In genomic region chr5:178469011-178469974, GRCh38 we compare ENCODE assay signal across 24 cellular contexts.
DNase-seq lines count a peak whose midpoint lies in the region; ATAC-seq and TF ChIP-seq lines count a peak whose summit lies in the region.
"Had no signal": no experiment of that assay in that cellular context is flagged by ENCODE, and none has a peak within 500 bp of the region (broad histone marks: within the 10 kb centered on the region; RNA-seq: fewer than 3 reads in every experiment).

No MANE protein-coding gene starts in this region.

- H3K9me3 ChIP-seq in IMR-90 (ENCODE audit: control insufficient read depth, insufficient read depth, low read length), result no peaks in the 10 kb centered on the region
- H3K9me3 ChIP-seq: lower lobe of right lung, sigmoid colon, stomach had no signal

- CTCF ChIA-PET in IMR-90 (lab: Yijun Ruan, JAX), result no interaction called here
- CTCF ChIA-PET in activated CD8-positive, alpha-beta memory T cell treated with anti-CD3 and anti-CD28 coated beads, Interleukin-2, amount 10 ng/mL, durations not matched to agents 7 days and 5 days (lab: Charles Lee), result no interaction called here

- H3K18ac ChIP-seq in IMR-90 (ENCODE audit: low read depth, low read length), result no peak overlapping the region
- H3K18ac ChIP-seq in mesendoderm (ENCODE audit: low read length), result no peak overlapping the region

- dilution Hi-C loops in IMR-90 (cut with HindIII; ENCODE audit: low sequenced_read_pairs, unreplicated experiment), result no loop called here

- TF ChIP-seq RAD21 in IMR-90 (IDR thresholded peaks at IDR 0.05; ENCODE audit: low read length), result no peak

- no peak overlapping the region for H2BK20ac ChIP-seq in IMR-90 (ENCODE audit: low read depth, low read length)

- H2BK120ac ChIP-seq in IMR-90 (ENCODE audit: low read depth, low read length), result no peak overlapping the region
- H2BK120ac ChIP-seq in mesendoderm (ENCODE audit: low read depth, low read length), result no peak overlapping the region

- peaks cover 4% of the 10 kb centered on the region for H3K4me1 Mint-ChIP-seq in activated CD8-positive, alpha-beta memory T cell treated with anti-CD3 and anti-CD28 coated beads, Interleukin-2, amount 10 ng/mL, durations not matched to agents 7 days and 5 days
- H3K4me1 Mint-ChIP-seq: natural killer cell had no signal

- peak overlapping the region; percentile 28; the same call in 1 of the 2 replicates for H2AK5ac ChIP-seq in IMR-90 (ENCODE audit: low read depth, low read length)
- no peak overlapping the region for H2AK5ac ChIP-seq in mesendoderm (ENCODE audit: low read length)

- in situ Hi-C loops in IMR-90 (cut with MboI; ENCODE audit: low sequenced_read_pairs), result no loop called here

- no peak for TF ChIP-seq CTCF in IMR-90 (conservative IDR thresholded peaks at IDR 0.05; ENCODE audit: low read depth, low read length)

- no peaks in the 10 kb centered on the region; the same call in 1 of the 2 replicates for H4K20me1 ChIP-seq in IMR-90 (ENCODE audit: insufficient read depth, low read length)

- no peak overlapping the region for H3K4me3 ChIP-seq in IMR-90 (ENCODE audit: insufficient read depth, low read depth, low read length)
- H3K4me3 ChIP-seq in mesendoderm (ENCODE audit: low read length), result no peak overlapping the region
- H3K4me3 ChIP-seq: lower lobe of right lung, sigmoid colon, SJSA1, stomach had no signal

- H3K27me3 ChIP-seq in IMR-90 (ENCODE audit: control insufficient read depth, insufficient read depth, low read length) (no peaks in the 10 kb centered on the region), mesendoderm (ENCODE audit: insufficient read depth, low read length, poor library complexity) (no peaks in the 10 kb centered on the region)
- H3K27me3 ChIP-seq: sigmoid colon, SJSA1, stomach had no signal

- BruUV-seq in IMR-90 (replicated peaks; lab: Mats Ljungman, UMichigan), result no TSS peak

- no peak for ATAC-seq in IMR-90 (ENCODE audit: low read depth)
- ATAC-seq in activated CD8-positive, alpha-beta memory T cell treated with anti-CD3 and anti-CD28 coated beads, Interleukin-2, amount 10 ng/mL, durations not matched to agents 7 days and 5 days, result no peak
- no peak for ATAC-seq in sciatic nerve
- ATAC-seq: HCT116, natural killer cell had no signal

- no peak overlapping the region for H2BK5ac ChIP-seq in IMR-90 (ENCODE audit: low read depth, low read length, poor library complexity, severe bottlenecking)
- H2BK5ac ChIP-seq in mesendoderm (ENCODE audit: low read length), result peak overlapping the region; percentile 40

- no peaks in the 10 kb centered on the region for H3K79me1 ChIP-seq in IMR-90 (ENCODE audit: low read depth in 1 of 2, low read length in 2 of 2)
- H3K79me1 ChIP-seq in mesendoderm (ENCODE audit: low read length), result no peaks in the 10 kb centered on the region

- WGBS in IMR-90 (ENCODE audit: extremely low coverage in 2 of 2, insufficient read length in 1 of 2), 2 experiments, result 82% methylated on average over 7 of the region's 28 CpGs; no CpG with 5 or more reads in 1 of the 2 experiments
- WGBS in mesendoderm (ENCODE audit: extremely low coverage, insufficient coverage, low lambda C conversion rate), result no CpG with 5 or more reads among the region's 28 CpGs

- H4K5ac ChIP-seq in IMR-90 (ENCODE audit: low read depth, low read length) (no peak overlapping the region), mesendoderm (ENCODE audit: low read length) (no peak overlapping the region)

- peak overlapping the region; percentile 21 for H2AFZ ChIP-seq in IMR-90 (replicated peaks; ENCODE audit: low read length, poor library complexity)

- H3K56ac ChIP-seq in IMR-90 (ENCODE audit: extremely low read depth, insufficient read depth, low read length), result no peak overlapping the region
- no peak overlapping the region for H3K56ac ChIP-seq in mesendoderm (ENCODE audit: low read length)

- no peak for DNase-seq in IMR-90
- DNase-seq in activated CD8-positive, alpha-beta memory T cell treated with anti-CD3 and anti-CD28 coated beads, Interleukin-2, amount 10 ng/mL, durations not matched to agents 7 days and 5 days, result peak; percentile 35
- no peak for DNase-seq in mesendoderm
- peak; percentile 51 for DNase-seq in sciatic nerve (ENCODE audit: low spot score)
- DNase-seq in SKM-1 (lab: John Stamatoyannopoulos, UW; ENCODE audit: unreplicated experiment), result no peak
- no peak for DNase-seq in islet precursor cell
- DNase-seq in kidney tubule cell (ENCODE audit: low spot score), result no peak
- DNase-seq: activated naive CD4-positive, alpha-beta T cell treated with anti-CD3 and anti-CD28 coated beads for 36 hours; C1 segment of cervical spinal cord; COR-L47; DMS79; foreskin melanocyte; lower lobe of right lung; natural killer cell; NCI-H1436 treated with DMSO at 0.1 percent for 48 hours; NCI-H345; NCI-H774; sigmoid colon; stimulated activated CD4-positive, alpha-beta T cell treated with anti-CD3 and anti-CD28 coated beads, Interleukin-12 subunit alpha, Interleukin-12 subunit beta, amount 100 ng/mL, for 4 hours; stimulated activated CD4-positive, alpha-beta T cell treated with anti-CD3 and anti-CD28 coated beads, Interleukin-2, amount 100 ng/mL, for 48 hours; stomach; T-helper 1 cell had no signal

- no peaks in the 10 kb centered on the region for H3K36me3 Mint-ChIP-seq in activated CD8-positive, alpha-beta memory T cell treated with anti-CD3 and anti-CD28 coated beads, Interleukin-2, amount 10 ng/mL, durations not matched to agents 7 days and 5 days
- H3K36me3 Mint-ChIP-seq: natural killer cell had no signal

- H3K9me1 ChIP-seq in IMR-90 (ENCODE audit: insufficient read depth, low read length), result 0 out of 2 replicates have a peak, but pooled peaks cover 3% of the 10 kb centered on the region

- peaks cover 3% of the 10 kb centered on the region; the same call in 1 of the 2 replicates for H3K4me1 ChIP-seq in IMR-90 (ENCODE audit: control insufficient read depth, insufficient read depth, low read length)
- peaks cover 12% of the 10 kb centered on the region for H3K4me1 ChIP-seq in mesendoderm (ENCODE audit: control insufficient read depth, low read depth, low read length)
- H3K4me1 ChIP-seq: SJSA1 had no signal

- H3K27ac ChIP-seq in IMR-90 (ENCODE audit: insufficient read depth, low read length) (no peak overlapping the region), mesendoderm (ENCODE audit: low read depth, low read length) (no peak overlapping the region)
- H3K27ac ChIP-seq: sigmoid colon, SJSA1 had no signal

- intact Hi-C loops in IMR-90 (cut with micrococcal nuclease) (no loop called here), sciatic nerve (cut with DNase I) (no loop called here)

- H3K4ac ChIP-seq in IMR-90 (ENCODE audit: low read depth, low read length) (no peak overlapping the region), mesendoderm (ENCODE audit: low read depth, low read length) (no peak overlapping the region)

- H4K8ac ChIP-seq in IMR-90 (ENCODE audit: low read depth in 2 of 2, low read length in 2 of 2), result no peak overlapping the region
- no peak overlapping the region for H4K8ac ChIP-seq in mesendoderm (ENCODE audit: low read depth, low read length)

- H3K4me2 ChIP-seq in IMR-90 (ENCODE audit: low read depth, low read length) (no peak overlapping the region), mesendoderm (ENCODE audit: low read length) (no peak overlapping the region)

- H3K27ac Mint-ChIP-seq in activated CD8-positive, alpha-beta memory T cell treated with anti-CD3 and anti-CD28 coated beads, Interleukin-2, amount 10 ng/mL, durations not matched to agents 7 days and 5 days, result no peak overlapping the region
- H3K27ac Mint-ChIP-seq: activated naive CD4-positive, alpha-beta T cell treated with anti-CD3 and anti-CD28 coated beads for 36 hours; natural killer cell had no signal

- H2AK9ac ChIP-seq in IMR-90 (replicated peaks; ENCODE audit: low read depth, low read length, poor library complexity), result no peak overlapping the region

- no peak overlapping the region for H3K4me3 Mint-ChIP-seq in activated CD8-positive, alpha-beta memory T cell treated with anti-CD3 and anti-CD28 coated beads, Interleukin-2, amount 10 ng/mL, durations not matched to agents 7 days and 5 days
- H3K4me3 Mint-ChIP-seq: activated naive CD4-positive, alpha-beta T cell treated with anti-CD3 and anti-CD28 coated beads for 36 hours; natural killer cell had no signal

- no peaks in the 10 kb centered on the region for H3K9me3 Mint-ChIP-seq in activated CD8-positive, alpha-beta memory T cell treated with anti-CD3 and anti-CD28 coated beads, Interleukin-2, amount 10 ng/mL, durations not matched to agents 7 days and 5 days (ENCODE audit: low read depth)
- H3K9me3 Mint-ChIP-seq: activated naive CD4-positive, alpha-beta T cell treated with anti-CD3 and anti-CD28 coated beads for 36 hours; natural killer cell had no signal

- no peaks in the 10 kb centered on the region for H3K36me3 ChIP-seq in IMR-90 (ENCODE audit: control insufficient read depth, insufficient read depth, low read length)
- H3K36me3 ChIP-seq in mesendoderm (ENCODE audit: control insufficient read depth, insufficient read depth, low read length), result no peaks in the 10 kb centered on the region
- H3K36me3 ChIP-seq: lower lobe of right lung, sigmoid colon, SJSA1, stomach had no signal

- no peak overlapping the region for H2BK15ac ChIP-seq in IMR-90 (ENCODE audit: low read depth, low read length)
- no peak overlapping the region for H2BK15ac ChIP-seq in mesendoderm (replicated peaks; ENCODE audit: low read depth)

- no peak overlapping the region for H4K91ac ChIP-seq in IMR-90 (ENCODE audit: insufficient read depth, low read depth, low read length)

- H3K23ac ChIP-seq in IMR-90 (ENCODE audit: low read depth, low read length) (no peak overlapping the region), mesendoderm (ENCODE audit: low read length) (peak overlapping the region; percentile 51)

- no peak for TF ChIP-seq POLR2A in IMR-90 (IDR thresholded peaks at IDR 0.05; ENCODE audit: low read depth, low read length)

- H3K9ac ChIP-seq in IMR-90 (ENCODE audit: low read depth, low read length) (no peak overlapping the region), mesendoderm (ENCODE audit: low read length) (no peak overlapping the region)

- POLR2A ChIA-PET in IMR-90 (lab: Charles Lee; ENCODE audit: unreplicated experiment), result no interaction called here

- H3K14ac ChIP-seq in IMR-90 (replicated peaks; ENCODE audit: low read depth, low read length), result no peak overlapping the region

- no peaks in the 10 kb centered on the region for H3K79me2 ChIP-seq in mesendoderm (ENCODE audit: control insufficient read depth, insufficient read depth, low read length)

- H3K27me3 Mint-ChIP-seq in activated CD8-positive, alpha-beta memory T cell treated with anti-CD3 and anti-CD28 coated beads, Interleukin-2, amount 10 ng/mL, durations not matched to agents 7 days and 5 days, result no peaks in the 10 kb centered on the region

TF ChIP-seq in IMR-90, 13 proteins besides CTCF, POLR2A, EP300 and RAD21 (continues in another document):
- no peak for TF ChIP-seq RFX5 (IDR thresholded peaks at IDR 0.05; ENCODE audit: low read depth, low read length)
- TF ChIP-seq NFE2L2 (IDR thresholded peaks at IDR 0.05; ENCODE audit: low read depth, low read length), result no peak
- TF ChIP-seq RCOR1 (IDR thresholded peaks at IDR 0.05; ENCODE audit: insufficient replicate concordance, low read length), result no peak
- TF ChIP-seq FOS (IDR thresholded peaks at IDR 0.05; ENCODE audit: low read depth, low read length), result no peak
- no peak for TF ChIP-seq BHLHE40 (IDR thresholded peaks at IDR 0.05; ENCODE audit: low read depth, low read length)
- TF ChIP-seq MAFK (IDR thresholded peaks at IDR 0.05; ENCODE audit: low read depth, low read length), result no peak
- no peak for TF ChIP-seq CEBPB (IDR thresholded peaks at IDR 0.05; ENCODE audit: low read depth, low read length)

Comparison
In these comparisons a context has a peak if more than half of its experiments do, and no peak if none do; other contexts are left out.
1. DNase-seq: peak in activated CD8-positive, alpha-beta memory T cell treated with anti-CD3 and anti-CD28 coated beads, Interleukin-2, amount 10 ng/mL, durations not matched to agents 7 days and 5 days (single experiment) and sciatic nerve (single experiment); none in IMR-90 (single experiment), mesendoderm (single experiment), SKM-1 (single experiment), islet precursor cell (single experiment) and kidney tubule cell (single experiment).